Comparison of ENCODE assay signal across 9 cellular contexts in the genomic region with DNA sequence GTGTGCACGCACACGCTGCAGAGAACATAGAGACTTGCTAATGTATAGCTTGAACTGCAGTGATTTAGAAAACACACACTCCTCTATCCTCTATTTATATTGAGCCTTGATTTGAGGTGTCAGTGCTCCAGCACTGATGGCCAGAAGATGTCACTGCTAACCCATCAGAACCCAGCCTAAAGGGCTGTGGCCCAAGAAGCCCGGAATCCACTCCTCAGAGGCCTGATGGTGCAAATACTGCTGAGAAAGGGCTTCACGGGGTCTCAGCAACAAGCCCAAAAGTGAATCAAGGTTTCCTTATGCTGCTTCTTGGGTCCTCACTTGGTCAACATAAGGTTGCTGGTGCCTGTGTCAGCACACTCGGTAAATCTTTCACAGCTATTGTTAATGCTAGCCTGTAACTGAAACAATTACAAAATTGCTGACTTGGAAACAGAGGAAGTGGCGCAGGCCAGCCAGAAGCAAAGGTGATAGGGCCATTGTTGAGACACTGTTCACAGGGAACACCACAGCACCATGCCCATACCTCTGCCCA.
A peak's percentile ranks its signal among the peaks of the same experiment; 100 is the strongest.
DNase-seq lines count a peak whose midpoint lies in the region; ATAC-seq and TF ChIP-seq lines count a peak whose summit lies in the region.
"Had no signal": no experiment of that assay in that cellular context is flagged by ENCODE, and none has a peak within 500 bp of the region (broad histone marks: within the 10 kb centered on the region; RNA-seq: fewer than 3 reads in every experiment).

No MANE protein-coding gene starts in this region.

- no peak overlapping the region for H3K27ac ChIP-seq in A673 (ENCODE audit: low read depth, low read length, poor library complexity, severe bottlenecking)
- H3K27ac ChIP-seq: neutrophil had no signal

- intact Hi-C loops in A673 (cut with micrococcal nuclease; ENCODE audit: unreplicated experiment), result loop anchor here (2.0 to 10.0 kb wide), 3 partner anchors 199 to 592 kb away; no protein-coding TSS in a partner anchor
- intact Hi-C loops in activated CD4-positive, alpha-beta memory T cell treated with anti-CD3 and anti-CD28 coated beads for 36 hours (cut with micrococcal nuclease), result loop anchor here (1.0 to 5.0 kb wide), 4 partner anchors 147 to 592 kb away; no protein-coding TSS in a partner anchor

- CTCF ChIA-PET in A673 (lab: Charles Lee), result interaction anchor here (0.6 to 0.7 kb wide), 4 partner anchors 226 to 524 kb away, joined by 3 to 12 read pairs (median 5); a partner anchor contains a TSS
- CTCF ChIA-PET in activated CD4-positive, alpha-beta memory T cell treated with anti-CD3 and anti-CD28 coated beads for 36 hours (lab: Charles Lee), result interaction anchor here (0.6 to 3.5 kb wide), 18 partner anchors 8 to 590 kb away, joined by 3 to 42 read pairs (median 4); no protein-coding TSS in a partner anchor

- H3K9me3 ChIP-seq in A673 (ENCODE audit: low read depth, low read length, poor library complexity, severe bottlenecking), result no peaks in the 10 kb centered on the region
- H3K9me3 ChIP-seq: neutrophil had no signal

- H3K4me3 ChIP-seq in A673 (ENCODE audit: low read depth, low read length, poor library complexity, severe bottlenecking) (no peak overlapping the region), GM12865 (ENCODE audit: low read depth, low read length) (no peak overlapping the region)

- no peaks in the 10 kb centered on the region for H3K9me3 Mint-ChIP-seq in activated CD4-positive, alpha-beta memory T cell treated with anti-CD3 and anti-CD28 coated beads for 36 hours
- no peaks in the 10 kb centered on the region for H3K9me3 Mint-ChIP-seq in stimulated activated effector memory CD8-positive, alpha-beta T cell treated with anti-CD3 and anti-CD28 coated beads, Interleukin-12 subunit alpha, Interleukin-12 subunit beta, amount 100 ng/mL, for 72 hours

- POLR2A ChIA-PET in A673 (lab: Charles Lee; ENCODE audit: low non-redundant PET), result interaction anchor here (0.6 kb wide), 1 partner anchor 38 kb away, joined by 3 read pairs; no protein-coding TSS in a partner anchor
- POLR2A ChIA-PET in activated CD4-positive, alpha-beta memory T cell treated with anti-CD3 and anti-CD28 coated beads for 36 hours (lab: Charles Lee), result no interaction called here

- ATAC-seq in stimulated activated effector memory CD8-positive, alpha-beta T cell treated with anti-CD3 and anti-CD28 coated beads, Interleukin-12 subunit alpha, Interleukin-12 subunit beta, amount 100 ng/mL, for 72 hours, result peak; percentile 93

- H3K27me3 ChIP-seq in A673 (replicated peaks; ENCODE audit: insufficient read depth, low read depth, low read length, poor library complexity), result no peaks in the 10 kb centered on the region
- H3K27me3 ChIP-seq: neutrophil had no signal

- H3K27ac Mint-ChIP-seq in activated CD4-positive, alpha-beta memory T cell treated with anti-CD3 and anti-CD28 coated beads for 36 hours, result no peak overlapping the region
- peak overlapping the region; percentile 77 for H3K27ac Mint-ChIP-seq in stimulated activated effector memory CD8-positive, alpha-beta T cell treated with anti-CD3 and anti-CD28 coated beads, Interleukin-12 subunit alpha, Interleukin-12 subunit beta, amount 100 ng/mL, for 72 hours

- H3K36me3 ChIP-seq in A673 (ENCODE audit: insufficient read depth, low read length, poor library complexity, severe bottlenecking), result peaks cover 19% of the 10 kb centered on the region
- H3K36me3 ChIP-seq: neutrophil had no signal

- TF ChIP-seq CTCF in A673 (conservative IDR thresholded peaks at IDR 0.05; ENCODE audit: low read depth, low read length) (peak; percentile 77), GM12865 (IDR thresholded peaks at IDR 0.05; ENCODE audit: insufficient read depth, low read depth, low read length, missing control alignments) (peak; percentile 58)

- BruUV-seq in A673 (replicated peaks; lab: Mats Ljungman, UMichigan), result no TSS peak

- peak; percentile 67 for DNase-seq in A673 (ENCODE audit: low spot score)
- DNase-seq in GM12865 (ENCODE audit: low read depth), result peak; percentile 60
- peak; percentile 8 for DNase-seq in NCI-H2029 treated with DMSO at 0.1 percent for 48 hours (lab: John Stamatoyannopoulos, UW)
- DNase-seq in activated CD4-positive, alpha-beta memory T cell treated with anti-CD3 and anti-CD28 coated beads for 36 hours, result peak; percentile 61
- DNase-seq in effector CD8-positive, alpha-beta T cell (lab: John Stamatoyannopoulos, UW), result peak; percentile 28
- peak; percentile 68 to 77 for DNase-seq in lung microvascular endothelial cell (ENCODE audit: low read depth in 2 of 2)
- DNase-seq in stimulated activated effector memory CD8-positive, alpha-beta T cell treated with anti-CD3 and anti-CD28 coated beads, Interleukin-12 subunit alpha, Interleukin-12 subunit beta, amount 100 ng/mL, for 72 hours (ENCODE audit: low spot score in 2 of 2), result peak; percentile 15 to 63
- DNase-seq in OCI-M2 (lab: John Stamatoyannopoulos, UW; ENCODE audit: unreplicated experiment), result no peak

- H3K4me1 Mint-ChIP-seq in activated CD4-positive, alpha-beta memory T cell treated with anti-CD3 and anti-CD28 coated beads for 36 hours (ENCODE audit: low read depth), result no peaks in the 10 kb centered on the region
- peaks cover 8% of the 10 kb centered on the region for H3K4me1 Mint-ChIP-seq in stimulated activated effector memory CD8-positive, alpha-beta T cell treated with anti-CD3 and anti-CD28 coated beads, Interleukin-12 subunit alpha, Interleukin-12 subunit beta, amount 100 ng/mL, for 72 hours

- H3K27me3 Mint-ChIP-seq in activated CD4-positive, alpha-beta memory T cell treated with anti-CD3 and anti-CD28 coated beads for 36 hours, result no peaks in the 10 kb centered on the region

- H3K36me3 Mint-ChIP-seq in activated CD4-positive, alpha-beta memory T cell treated with anti-CD3 and anti-CD28 coated beads for 36 hours, result peaks cover 20% of the 10 kb centered on the region
- peaks cover 77% of the 10 kb centered on the region for H3K36me3 Mint-ChIP-seq in stimulated activated effector memory CD8-positive, alpha-beta T cell treated with anti-CD3 and anti-CD28 coated beads, Interleukin-12 subunit alpha, Interleukin-12 subunit beta, amount 100 ng/mL, for 72 hours

- H3K4me3 Mint-ChIP-seq in activated CD4-positive, alpha-beta memory T cell treated with anti-CD3 and anti-CD28 coated beads for 36 hours, result no peak overlapping the region
- H3K4me3 Mint-ChIP-seq in stimulated activated effector memory CD8-positive, alpha-beta T cell treated with anti-CD3 and anti-CD28 coated beads, Interleukin-12 subunit alpha, Interleukin-12 subunit beta, amount 100 ng/mL, for 72 hours, result no peak overlapping the region

- peaks cover 12% of the 10 kb centered on the region for H3K4me1 ChIP-seq in A673 (ENCODE audit: insufficient read depth, low read length, poor library complexity, severe bottlenecking)
